ENCODE assay signal across 20 cellular contexts in the genomic region with DNA sequence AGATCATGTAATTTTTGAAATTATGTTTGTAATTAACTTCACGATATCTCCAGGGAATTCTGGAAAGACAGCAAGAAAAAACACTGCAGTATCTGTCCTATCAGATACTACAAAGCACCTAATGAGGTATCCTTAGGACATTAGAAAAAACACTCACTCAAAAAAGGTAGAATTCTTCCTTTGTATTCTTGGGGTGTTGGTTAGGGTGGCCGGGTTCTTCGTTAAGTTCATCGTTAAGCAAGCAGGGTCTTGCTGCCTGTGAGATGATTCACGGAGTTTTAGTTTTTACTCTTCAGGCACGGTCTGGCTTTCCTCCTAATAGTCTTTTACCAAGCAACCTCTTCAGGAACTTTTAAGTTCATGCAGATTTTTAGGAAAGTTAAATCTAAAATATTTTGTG.
"Had no signal": no experiment of that assay in that cellular context is flagged by ENCODE, and none has a peak within 500 bp of the region (broad histone marks: within the 10 kb centered on the region; RNA-seq: fewer than 3 reads in every experiment).

No MANE protein-coding gene starts in this region.

- H3K36me3 ChIP-seq: Peyer's patch had no signal

- H3K36me3 Mint-ChIP-seq: activated naive CD4-positive, alpha-beta T cell treated with anti-CD3 and anti-CD28 coated beads, Interleukin-2, amount 50 U/mL, for 24 hours; IgD-negative memory B cell had no signal

- H3K27ac ChIP-seq: Peyer's patch had no signal

- H3K4me1 Mint-ChIP-seq: activated CD4-positive, alpha-beta T cell treated with anti-CD3 and anti-CD28 coated beads for 36 hours; activated naive CD4-positive, alpha-beta T cell treated with anti-CD3 and anti-CD28 coated beads, Interleukin-2, amount 50 U/mL, for 24 hours; IgD-negative memory B cell; T-helper 17 cell had no signal

- H3K4me1 ChIP-seq: Peyer's patch had no signal

- H3K27me3 ChIP-seq: Peyer's patch had no signal

- H3K4me3 Mint-ChIP-seq: activated CD4-positive, alpha-beta T cell treated with anti-CD3 and anti-CD28 coated beads for 36 hours; activated CD8-positive, alpha-beta T cell treated with anti-CD3 and anti-CD28 coated beads, Interleukin-2, amount 10 ng/mL, durations not matched to agents 7 days and 5 days; activated naive CD4-positive, alpha-beta T cell treated with anti-CD3 and anti-CD28 coated beads, Interleukin-2, amount 50 U/mL, for 24 hours; IgD-negative memory B cell; T-helper 17 cell had no signal

- H3K4me3 ChIP-seq: Peyer's patch had no signal

- H3K9me3 ChIP-seq: Peyer's patch had no signal

- H3K27ac Mint-ChIP-seq: activated CD4-positive, alpha-beta T cell treated with anti-CD3 and anti-CD28 coated beads for 36 hours; activated CD8-positive, alpha-beta T cell treated with anti-CD3 and anti-CD28 coated beads, Interleukin-2, amount 10 ng/mL, durations not matched to agents 7 days and 5 days; activated naive CD4-positive, alpha-beta T cell treated with anti-CD3 and anti-CD28 coated beads, Interleukin-2, amount 50 U/mL, for 24 hours; IgD-negative memory B cell; T-helper 17 cell had no signal

- ATAC-seq: activated CD4-positive, alpha-beta T cell treated with anti-CD3 and anti-CD28 coated beads for 36 hours; activated CD8-positive, alpha-beta T cell treated with anti-CD3 and anti-CD28 coated beads, Interleukin-2, amount 10 ng/mL, durations not matched to agents 7 days and 5 days; T-helper 17 cell had no signal

- DNase-seq: activated CD4-positive, alpha-beta T cell treated with anti-CD3 and anti-CD28 coated beads for 36 hours; activated CD4-positive, CD25-positive, alpha-beta regulatory T cell; activated CD8-positive, alpha-beta memory T cell treated with anti-CD3 and anti-CD28 coated beads, Interleukin-2, amount 50 U/mL, for 48 hours; activated CD8-positive, alpha-beta T cell treated with anti-CD3 and anti-CD28 coated beads, Interleukin-2, amount 10 ng/mL, durations not matched to agents 7 days and 5 days; activated T-cell treated with anti-CD3 and anti-CD28 coated beads, Interleukin-2, amount 50 U/mL, for 1 hour; aorta; KG1; NCI-H1092; NCI-H1417; NCI-H1930; NCI-H2227 treated with DMSO at 0.1 percent for 48 hours; NCI-H446 treated with DMSO at 0.1 percent for 48 hours; NCI-H524 treated with DMSO at 0.1 percent for 48 hours; NK-92 treated with Interleukin-12 subunit alpha and Interleukin-12 subunit beta, amount 100 ng/mL, for 24 hours; Peyer's patch; SHP77 treated with DMSO at 0.1 percent for 48 hours; T-helper 17 cell; T-helper 9 cell had no signal
